18 cellular contexts compared by ENCODE assay signal in genomic region chr13:27821566-27821965, GRCh38. TPM values are rescaled to one million over a fixed set of nuclear protein-coding genes. Genes with fewer than 3 reads are reported as not detected.
"Had no signal": no experiment of that assay in that cellular context is flagged by ENCODE, and none has a peak within 500 bp of the region (broad histone marks: within the 10 kb centered on the region; RNA-seq: fewer than 3 reads in every experiment).

No MANE protein-coding gene starts in this region.

- H3K27ac ChIP-seq: dorsolateral prefrontal cortex, hepatocyte, psoas muscle, spleen had no signal

- H3K9me3 ChIP-seq: psoas muscle, spleen had no signal

- H3K4me2 ChIP-seq: hepatocyte had no signal

- H3K79me2 ChIP-seq: hepatocyte had no signal

- H3K4me1 Mint-ChIP-seq: activated T-helper 17 cell treated with anti-CD3 and anti-CD28 coated beads, Interleukin-2, amount 50 U/mL, for 72 hours had no signal

- H3K4me3 ChIP-seq: dorsolateral prefrontal cortex, hepatocyte, psoas muscle, spleen had no signal

- H3K27ac Mint-ChIP-seq: activated CD4-positive, alpha-beta T cell treated with anti-CD3 and anti-CD28 coated beads, Interleukin-2, amount 10 ng/mL, durations not matched to agents 7 days and 5 days; activated T-helper 17 cell treated with anti-CD3 and anti-CD28 coated beads, Interleukin-2, amount 50 U/mL, for 72 hours; nephron progenitor cell; stimulated activated naive CD8-positive, alpha-beta T cell treated with anti-CD3 and anti-CD28 coated beads, Interleukin-15, amount 100 ng/mL, for 72 hours; type B pancreatic cell had no signal

- H3K4me3 Mint-ChIP-seq: activated CD4-positive, alpha-beta T cell treated with anti-CD3 and anti-CD28 coated beads, Interleukin-2, amount 10 ng/mL, durations not matched to agents 7 days and 5 days; activated T-helper 17 cell treated with anti-CD3 and anti-CD28 coated beads, Interleukin-2, amount 50 U/mL, for 72 hours; nephron progenitor cell; stimulated activated naive CD8-positive, alpha-beta T cell treated with anti-CD3 and anti-CD28 coated beads, Interleukin-15, amount 100 ng/mL, for 72 hours; type B pancreatic cell had no signal

- H3K36me3 Mint-ChIP-seq: type B pancreatic cell had no signal

- H3K36me3 ChIP-seq: spleen had no signal

- H2AFZ ChIP-seq: hepatocyte had no signal

- H3K9me3 Mint-ChIP-seq: activated CD4-positive, alpha-beta T cell treated with anti-CD3 and anti-CD28 coated beads, Interleukin-2, amount 10 ng/mL, durations not matched to agents 7 days and 5 days; activated T-helper 17 cell treated with anti-CD3 and anti-CD28 coated beads, Interleukin-2, amount 50 U/mL, for 72 hours; nephron progenitor cell; stimulated activated naive CD8-positive, alpha-beta T cell treated with anti-CD3 and anti-CD28 coated beads, Interleukin-15, amount 100 ng/mL, for 72 hours; type B pancreatic cell had no signal

- DNase-seq: activated CD4-positive, alpha-beta T cell treated with anti-CD3 and anti-CD28 coated beads, Interleukin-2, amount 10 ng/mL, durations not matched to agents 7 days and 5 days; activated naive CD4-positive, alpha-beta T cell treated with Interleukin-2 at 50 U/mL for 16 hours; activated T-cell treated with anti-CD3 and anti-CD28 coated beads for 4 hours; aorta; dorsolateral prefrontal cortex; nephron progenitor cell; psoas muscle; spleen; stimulated activated naive CD8-positive, alpha-beta T cell treated with anti-CD3 and anti-CD28 coated beads, Interleukin-15, amount 100 ng/mL, for 72 hours had no signal

- H3K4me1 ChIP-seq: psoas muscle had no signal

RNA-seq across cellular contexts. Expression of gene GSX1, which starts 29.3 kb away (rescaled TPM):
- total RNA-seq: activated CD4-positive, alpha-beta T cell treated with anti-CD3 and anti-CD28 coated beads, Interleukin-2, amount 10 ng/mL, durations not matched to agents 7 days and 5 days; activated T-helper 17 cell treated with anti-CD3 and anti-CD28 coated beads, Interleukin-2, amount 50 U/mL, for 72 hours; aorta; bronchial epithelial cell; fibroblast of villous mesenchyme; glomerular endothelial cell; hepatocyte; lower leg skin; osteocyte; psoas muscle; spleen had no signal
- polyA plus RNA-seq: aorta, esophagus, hepatocyte, psoas muscle, spleen had no signal
